ENCODE assay signal across 11 cellular contexts in the genomic region with DNA sequence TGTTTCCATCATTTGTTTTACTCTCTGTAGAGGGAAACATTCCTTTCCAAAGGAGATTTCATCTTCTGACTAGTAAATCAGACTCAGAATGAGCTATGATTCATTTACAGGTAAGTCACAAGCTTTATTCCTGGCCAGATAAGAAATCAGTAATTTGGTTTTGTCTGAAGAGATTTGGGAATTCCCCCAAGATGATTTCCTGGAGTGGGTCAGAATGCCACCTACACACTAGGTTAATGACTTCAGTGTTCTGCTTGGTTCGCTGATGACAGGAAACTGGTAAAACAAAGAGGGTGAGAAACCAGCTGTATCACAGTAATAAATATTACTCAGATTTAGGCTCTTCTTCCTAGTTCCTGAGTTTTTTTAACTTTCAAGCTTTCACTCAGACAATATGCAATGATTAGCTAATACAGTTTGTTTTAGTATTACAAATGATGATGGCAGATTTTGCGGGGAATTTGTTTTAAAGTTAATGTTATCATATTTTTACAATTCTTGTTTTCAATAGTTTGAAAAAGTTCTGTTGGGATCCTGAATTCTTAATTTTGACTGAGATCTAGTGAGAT. TPM values are rescaled to one million over a fixed set of nuclear protein-coding genes. Genes with fewer than 3 reads are reported as not detected.
DNase-seq lines count a peak whose midpoint lies in the region; ATAC-seq and TF ChIP-seq lines count a peak whose summit lies in the region.
"Had no signal": no experiment of that assay in that cellular context is flagged by ENCODE, and none has a peak within 500 bp of the region (broad histone marks: within the 10 kb centered on the region; RNA-seq: fewer than 3 reads in every experiment).

No MANE protein-coding gene starts in this region.

- DNase-seq in GM12865 (ENCODE audit: low read depth) (peak; percentile 70), choroid plexus epithelial cell (ENCODE audit: low read depth) (peak; percentile 2), caudate nucleus (lab: John Stamatoyannopoulos, UW) (no peak), NCI-H524 (lab: John Stamatoyannopoulos, UW) (no peak), posterior vena cava (ENCODE audit: low spot score) (no peak), ecto neural progenitor cell (ENCODE audit: low spot score) (no peak)
- DNase-seq: Caco-2, naive B cell had no signal

- no peak for TF ChIP-seq CTCF in GM12865 (IDR thresholded peaks at IDR 0.05; ENCODE audit: insufficient read depth, low read depth, low read length, missing control alignments)
- no peak for TF ChIP-seq CTCF in choroid plexus epithelial cell (conservative IDR thresholded peaks at IDR 0.05; ENCODE audit: low read depth, low read length)

- intact Hi-C loops in posterior vena cava (cut with DNase I) = no loop called here

- H3K4me3 ChIP-seq in GM12865 (ENCODE audit: low read depth, low read length) = no peak overlapping the region
- H3K4me3 ChIP-seq in choroid plexus epithelial cell (ENCODE audit: low read depth, low read length) = no peak overlapping the region

- ATAC-seq in GM19452 (IDR thresholded peaks at IDR 0.05; ENCODE audit: unreplicated experiment) (peak; percentile 98), HG03066 (IDR thresholded peaks at IDR 0.05; ENCODE audit: low read depth, unreplicated experiment) (peak; percentile 87)
- ATAC-seq: Panc1 had no signal

- no peak overlapping the region for H3K27ac ChIP-seq in caudate nucleus (ENCODE audit: low read depth, low read length)

RNA-seq across cellular contexts. Expression of gene ASZ1, which starts 8.3 kb away (rescaled TPM):
- not detected for total RNA-seq in posterior vena cava
- total RNA-seq: Caco-2 had no signal

RNA-seq across cellular contexts. Expression of gene CFTR, which starts 44.3 kb away (rescaled TPM):
- under 1 TPM in 1 of 2 donors, not detected in 1; 0.10 TPM for total RNA-seq in posterior vena cava

Comparison
In these comparisons a context has a peak if more than half of its experiments do, and no peak if none do; other contexts are left out.
1. DNase-seq: peak in GM12865 (single experiment) and choroid plexus epithelial cell (single experiment); none in caudate nucleus (0 of 61), NCI-H524 (0 of 2), posterior vena cava (single experiment) and ecto neural progenitor cell (single experiment).